ENCODE assay signal across 1 cellular context in the genomic region with DNA sequence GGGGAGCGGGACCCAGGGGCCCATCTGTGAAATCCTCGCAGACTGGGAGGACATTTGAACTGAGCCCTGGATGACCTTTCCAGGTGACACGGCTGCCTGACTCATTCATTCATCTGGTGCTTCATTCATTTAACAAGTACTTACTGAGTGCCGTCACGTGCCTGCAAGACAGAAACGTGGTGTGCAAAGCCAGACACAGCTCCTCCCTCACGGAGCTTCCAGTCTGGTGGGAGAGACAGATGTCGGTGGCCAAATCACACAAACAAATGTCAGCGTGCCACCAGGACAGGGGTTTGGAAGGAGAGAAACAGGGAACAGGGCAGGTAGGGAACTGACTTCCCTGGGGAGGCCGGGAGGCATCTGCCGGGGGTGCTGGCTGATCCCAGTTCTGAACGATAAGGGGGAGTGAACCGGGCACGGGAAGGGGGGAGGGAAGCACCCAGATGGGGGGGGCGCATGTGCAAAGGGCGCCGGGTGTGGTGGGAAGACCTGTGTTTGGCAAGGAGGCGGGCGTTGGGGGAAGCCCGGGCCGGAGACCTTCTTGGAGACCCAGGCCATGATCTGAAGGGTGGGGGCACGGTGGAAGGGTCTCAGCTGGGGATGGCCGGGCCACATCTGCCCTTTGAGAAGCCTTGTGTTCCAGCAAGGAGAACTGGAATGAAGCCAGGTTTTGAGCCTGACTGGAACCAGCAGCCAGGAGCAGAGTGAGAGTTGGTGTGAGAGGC.
TF ChIP-seq lines count a peak whose summit lies in the region.

No MANE protein-coding gene starts in this region.

TF ChIP-seq in HepG2, 621 proteins besides CTCF, POLR2A, EP300 and RAD21 (continued from another document and continues in another):
- TF ChIP-seq, protein P1, sequence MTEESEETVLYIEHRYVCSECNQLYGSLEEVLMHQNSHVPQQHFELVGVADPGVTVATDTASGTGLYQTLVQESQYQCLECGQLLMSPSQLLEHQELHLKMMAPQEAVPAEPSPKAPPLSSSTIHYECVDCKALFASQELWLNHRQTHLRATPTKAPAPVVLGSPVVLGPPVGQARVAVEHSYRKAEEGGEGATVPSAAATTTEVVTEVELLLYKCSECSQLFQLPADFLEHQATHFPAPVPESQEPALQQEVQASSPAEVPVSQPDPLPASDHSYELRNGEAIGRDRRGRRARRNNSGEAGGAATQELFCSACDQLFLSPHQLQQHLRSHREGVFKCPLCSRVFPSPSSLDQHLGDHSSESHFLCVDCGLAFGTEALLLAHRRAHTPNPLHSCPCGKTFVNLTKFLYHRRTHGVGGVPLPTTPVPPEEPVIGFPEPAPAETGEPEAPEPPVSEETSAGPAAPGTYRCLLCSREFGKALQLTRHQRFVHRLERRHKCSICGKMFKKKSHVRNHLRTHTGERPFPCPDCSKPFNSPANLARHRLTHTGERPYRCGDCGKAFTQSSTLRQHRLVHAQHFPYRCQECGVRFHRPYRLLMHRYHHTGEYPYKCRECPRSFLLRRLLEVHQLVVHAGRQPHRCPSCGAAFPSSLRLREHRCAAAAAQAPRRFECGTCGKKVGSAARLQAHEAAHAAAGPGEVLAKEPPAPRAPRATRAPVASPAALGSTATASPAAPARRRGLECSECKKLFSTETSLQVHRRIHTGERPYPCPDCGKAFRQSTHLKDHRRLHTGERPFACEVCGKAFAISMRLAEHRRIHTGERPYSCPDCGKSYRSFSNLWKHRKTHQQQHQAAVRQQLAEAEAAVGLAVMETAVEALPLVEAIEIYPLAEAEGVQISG (CRISPR knock-in tag; IDR thresholded peaks at IDR 0.05): peak; percentile 33; the same call in 1 of the 2 replicates
- TF ChIP-seq NR2F1 (CRISPR knock-in tag; IDR thresholded peaks at IDR 0.05) (peak; percentile 44 to 49; a peak in 1 of 4 replicates), RCOR2 (CRISPR knock-in tag; IDR thresholded peaks at IDR 0.05) (no peak), ZNF441 (CRISPR knock-in tag; IDR thresholded peaks at IDR 0.05; ENCODE audit: borderline replicate concordance) (peak; percentile 37; the same call in 1 of the 2 replicates), SRY (CRISPR knock-in tag; IDR thresholded peaks at IDR 0.05) (0 out of 2 replicates have a peak, but pooled peaks have one; percentile 25), ZNF44 (CRISPR knock-in tag; IDR thresholded peaks at IDR 0.05) (no peak), HNRNPK (IDR thresholded peaks at IDR 0.05; ENCODE audit: low read depth, low read length, poor library complexity, severe bottlenecking) (no peak), HOXA3 (CRISPR knock-in tag; IDR thresholded peaks at IDR 0.05) (peak; percentile 28; the same call in 1 of the 2 replicates), ZNF33A (CRISPR knock-in tag; IDR thresholded peaks at IDR 0.05; ENCODE audit: borderline replicate concordance) (0 out of 2 replicates have a peak, but pooled peaks have one; percentile 40), DMAP1 (CRISPR knock-in tag; IDR thresholded peaks at IDR 0.05) (no peak), ZNF670 (CRISPR knock-in tag; IDR thresholded peaks at IDR 0.05; ENCODE audit: borderline replicate concordance) (no peak), ZNF430 (CRISPR knock-in tag; IDR thresholded peaks at IDR 0.05) (peak; percentile 32; the same call in 1 of the 2 replicates), SMYD3 (CRISPR knock-in tag; IDR thresholded peaks at IDR 0.05) (no peak; the same call in 1 of the 2 replicates), SOX5 (CRISPR knock-in tag; IDR thresholded peaks at IDR 0.05; ENCODE audit: borderline replicate concordance) (0 out of 2 replicates have a peak, but pooled peaks have one; percentile 7), SIN3A (IDR thresholded peaks at IDR 0.05; ENCODE audit: borderline replicate concordance, low read depth, low read length) (peak; percentile 48; the same call in 1 of the 2 replicates), SNAPC2 (CRISPR knock-in tag; IDR thresholded peaks at IDR 0.05) (0 out of 2 replicates have a peak, but pooled peaks have one; percentile 63), ZFP62 (CRISPR knock-in tag; IDR thresholded peaks at IDR 0.05) (no peak), TBX2 (CRISPR knock-in tag; IDR thresholded peaks at IDR 0.05; ENCODE audit: borderline replicate concordance) (peak; percentile 27)
- TF ChIP-seq, protein P2, sequence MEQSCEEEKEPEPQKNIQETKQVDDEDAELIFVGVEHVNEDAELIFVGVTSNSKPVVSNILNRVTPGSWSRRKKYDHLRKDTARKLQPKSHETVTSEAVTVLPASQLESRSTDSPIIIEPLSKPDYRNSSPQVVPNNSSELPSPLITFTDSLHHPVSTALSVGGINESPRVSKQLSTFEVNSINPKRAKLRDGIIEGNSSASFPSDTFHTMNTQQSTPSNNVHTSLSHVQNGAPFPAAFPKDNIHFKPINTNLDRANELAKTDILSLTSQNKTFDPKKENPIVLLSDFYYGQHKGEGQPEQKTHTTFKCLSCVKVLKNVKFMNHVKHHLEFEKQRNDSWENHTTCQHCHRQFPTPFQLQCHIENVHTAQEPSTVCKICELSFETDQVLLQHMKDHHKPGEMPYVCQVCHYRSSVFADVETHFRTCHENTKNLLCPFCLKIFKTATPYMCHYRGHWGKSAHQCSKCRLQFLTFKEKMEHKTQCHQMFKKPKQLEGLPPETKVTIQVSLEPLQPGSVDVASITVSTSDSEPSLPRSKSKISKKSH (CRISPR knock-in tag; IDR thresholded peaks at IDR 0.05; ENCODE audit: borderline replicate concordance): peak; percentile 19; the same call in 1 of the 2 replicates
- TF ChIP-seq, protein P3, sequence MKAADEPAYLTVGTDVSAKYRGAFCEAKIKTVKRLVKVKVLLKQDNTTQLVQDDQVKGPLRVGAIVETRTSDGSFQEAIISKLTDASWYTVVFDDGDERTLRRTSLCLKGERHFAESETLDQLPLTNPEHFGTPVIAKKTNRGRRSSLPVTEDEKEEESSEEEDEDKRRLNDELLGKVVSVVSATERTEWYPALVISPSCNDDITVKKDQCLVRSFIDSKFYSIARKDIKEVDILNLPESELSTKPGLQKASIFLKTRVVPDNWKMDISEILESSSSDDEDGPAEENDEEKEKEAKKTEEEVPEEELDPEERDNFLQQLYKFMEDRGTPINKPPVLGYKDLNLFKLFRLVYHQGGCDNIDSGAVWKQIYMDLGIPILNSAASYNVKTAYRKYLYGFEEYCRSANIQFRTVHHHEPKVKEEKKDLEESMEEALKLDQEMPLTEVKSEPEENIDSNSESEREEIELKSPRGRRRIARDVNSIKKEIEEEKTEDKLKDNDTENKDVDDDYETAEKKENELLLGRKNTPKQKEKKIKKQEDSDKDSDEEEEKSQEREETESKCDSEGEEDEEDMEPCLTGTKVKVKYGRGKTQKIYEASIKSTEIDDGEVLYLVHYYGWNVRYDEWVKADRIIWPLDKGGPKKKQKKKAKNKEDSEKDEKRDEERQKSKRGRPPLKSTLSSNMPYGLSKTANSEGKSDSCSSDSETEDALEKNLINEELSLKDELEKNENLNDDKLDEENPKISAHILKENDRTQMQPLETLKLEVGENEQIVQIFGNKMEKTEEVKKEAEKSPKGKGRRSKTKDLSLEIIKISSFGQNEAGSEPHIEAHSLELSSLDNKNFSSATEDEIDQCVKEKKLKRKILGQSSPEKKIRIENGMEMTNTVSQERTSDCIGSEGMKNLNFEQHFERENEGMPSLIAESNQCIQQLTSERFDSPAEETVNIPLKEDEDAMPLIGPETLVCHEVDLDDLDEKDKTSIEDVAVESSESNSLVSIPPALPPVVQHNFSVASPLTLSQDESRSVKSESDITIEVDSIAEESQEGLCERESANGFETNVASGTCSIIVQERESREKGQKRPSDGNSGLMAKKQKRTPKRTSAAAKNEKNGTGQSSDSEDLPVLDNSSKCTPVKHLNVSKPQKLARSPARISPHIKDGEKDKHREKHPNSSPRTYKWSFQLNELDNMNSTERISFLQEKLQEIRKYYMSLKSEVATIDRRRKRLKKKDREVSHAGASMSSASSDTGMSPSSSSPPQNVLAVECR (CRISPR knock-in tag; IDR thresholded peaks at IDR 0.05; ENCODE audit: borderline replicate concordance): peak; percentile 15; the same call in 1 of the 2 replicates
- TF ChIP-seq, protein P4, sequence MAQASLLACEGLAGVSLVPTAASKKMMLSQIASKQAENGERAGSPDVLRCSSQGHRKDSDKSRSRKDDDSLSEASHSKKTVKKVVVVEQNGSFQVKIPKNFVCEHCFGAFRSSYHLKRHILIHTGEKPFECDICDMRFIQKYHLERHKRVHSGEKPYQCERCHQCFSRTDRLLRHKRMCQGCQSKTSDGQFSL (CRISPR knock-in tag; IDR thresholded peaks at IDR 0.05): peak; percentile 79; the same call in 1 of the 2 replicates
- TF ChIP-seq, protein P5, sequence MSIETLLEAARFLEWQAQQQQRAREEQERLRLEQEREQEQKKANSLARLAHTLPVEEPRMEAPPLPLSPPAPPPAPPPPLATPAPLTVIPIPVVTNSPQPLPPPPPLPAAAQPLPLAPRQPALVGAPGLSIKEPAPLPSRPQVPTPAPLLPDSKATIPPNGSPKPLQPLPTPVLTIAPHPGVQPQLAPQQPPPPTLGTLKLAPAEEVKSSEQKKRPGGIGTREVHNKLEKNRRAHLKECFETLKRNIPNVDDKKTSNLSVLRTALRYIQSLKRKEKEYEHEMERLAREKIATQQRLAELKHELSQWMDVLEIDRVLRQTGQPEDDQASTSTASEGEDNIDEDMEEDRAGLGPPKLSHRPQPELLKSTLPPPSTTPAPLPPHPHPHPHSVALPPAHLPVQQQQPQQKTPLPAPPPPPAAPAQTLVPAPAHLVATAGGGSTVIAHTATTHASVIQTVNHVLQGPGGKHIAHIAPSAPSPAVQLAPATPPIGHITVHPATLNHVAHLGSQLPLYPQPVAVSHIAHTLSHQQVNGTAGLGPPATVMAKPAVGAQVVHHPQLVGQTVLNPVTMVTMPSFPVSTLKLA (IDR thresholded peaks at IDR 0.05): 0 out of 2 replicates have a peak, but pooled peaks have one; percentile 6
- TF ChIP-seq, protein P6, sequence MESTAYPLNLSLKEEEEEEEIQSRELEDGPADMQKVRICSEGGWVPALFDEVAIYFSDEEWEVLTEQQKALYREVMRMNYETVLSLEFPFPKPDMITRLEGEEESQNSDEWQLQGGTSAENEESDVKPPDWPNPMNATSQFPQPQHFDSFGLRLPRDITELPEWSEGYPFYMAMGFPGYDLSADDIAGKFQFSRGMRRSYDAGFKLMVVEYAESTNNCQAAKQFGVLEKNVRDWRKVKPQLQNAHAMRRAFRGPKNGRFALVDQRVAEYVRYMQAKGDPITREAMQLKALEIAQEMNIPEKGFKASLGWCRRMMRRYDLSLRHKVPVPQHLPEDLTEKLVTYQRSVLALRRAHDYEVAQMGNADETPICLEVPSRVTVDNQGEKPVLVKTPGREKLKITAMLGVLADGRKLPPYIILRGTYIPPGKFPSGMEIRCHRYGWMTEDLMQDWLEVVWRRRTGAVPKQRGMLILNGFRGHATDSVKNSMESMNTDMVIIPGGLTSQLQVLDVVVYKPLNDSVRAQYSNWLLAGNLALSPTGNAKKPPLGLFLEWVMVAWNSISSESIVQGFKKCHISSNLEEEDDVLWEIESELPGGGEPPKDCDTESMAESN (CRISPR knock-in tag; conservative IDR thresholded peaks at IDR 0.05): peak; percentile 96
- TF ChIP-seq, protein P7, sequence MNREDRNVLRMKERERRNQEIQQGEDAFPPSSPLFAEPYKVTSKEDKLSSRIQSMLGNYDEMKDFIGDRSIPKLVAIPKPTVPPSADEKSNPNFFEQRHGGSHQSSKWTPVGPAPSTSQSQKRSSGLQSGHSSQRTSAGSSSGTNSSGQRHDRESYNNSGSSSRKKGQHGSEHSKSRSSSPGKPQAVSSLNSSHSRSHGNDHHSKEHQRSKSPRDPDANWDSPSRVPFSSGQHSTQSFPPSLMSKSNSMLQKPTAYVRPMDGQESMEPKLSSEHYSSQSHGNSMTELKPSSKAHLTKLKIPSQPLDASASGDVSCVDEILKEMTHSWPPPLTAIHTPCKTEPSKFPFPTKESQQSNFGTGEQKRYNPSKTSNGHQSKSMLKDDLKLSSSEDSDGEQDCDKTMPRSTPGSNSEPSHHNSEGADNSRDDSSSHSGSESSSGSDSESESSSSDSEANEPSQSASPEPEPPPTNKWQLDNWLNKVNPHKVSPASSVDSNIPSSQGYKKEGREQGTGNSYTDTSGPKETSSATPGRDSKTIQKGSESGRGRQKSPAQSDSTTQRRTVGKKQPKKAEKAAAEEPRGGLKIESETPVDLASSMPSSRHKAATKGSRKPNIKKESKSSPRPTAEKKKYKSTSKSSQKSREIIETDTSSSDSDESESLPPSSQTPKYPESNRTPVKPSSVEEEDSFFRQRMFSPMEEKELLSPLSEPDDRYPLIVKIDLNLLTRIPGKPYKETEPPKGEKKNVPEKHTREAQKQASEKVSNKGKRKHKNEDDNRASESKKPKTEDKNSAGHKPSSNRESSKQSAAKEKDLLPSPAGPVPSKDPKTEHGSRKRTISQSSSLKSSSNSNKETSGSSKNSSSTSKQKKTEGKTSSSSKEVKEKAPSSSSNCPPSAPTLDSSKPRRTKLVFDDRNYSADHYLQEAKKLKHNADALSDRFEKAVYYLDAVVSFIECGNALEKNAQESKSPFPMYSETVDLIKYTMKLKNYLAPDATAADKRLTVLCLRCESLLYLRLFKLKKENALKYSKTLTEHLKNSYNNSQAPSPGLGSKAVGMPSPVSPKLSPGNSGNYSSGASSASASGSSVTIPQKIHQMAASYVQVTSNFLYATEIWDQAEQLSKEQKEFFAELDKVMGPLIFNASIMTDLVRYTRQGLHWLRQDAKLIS (CRISPR knock-in tag; IDR thresholded peaks at IDR 0.05): no peak
- TF ChIP-seq, protein P8, sequence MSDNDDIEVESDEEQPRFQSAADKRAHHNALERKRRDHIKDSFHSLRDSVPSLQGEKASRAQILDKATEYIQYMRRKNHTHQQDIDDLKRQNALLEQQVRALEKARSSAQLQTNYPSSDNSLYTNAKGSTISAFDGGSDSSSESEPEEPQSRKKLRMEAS (IDR thresholded peaks at IDR 0.05): peak; percentile 68
- TF ChIP-seq, protein P9, sequence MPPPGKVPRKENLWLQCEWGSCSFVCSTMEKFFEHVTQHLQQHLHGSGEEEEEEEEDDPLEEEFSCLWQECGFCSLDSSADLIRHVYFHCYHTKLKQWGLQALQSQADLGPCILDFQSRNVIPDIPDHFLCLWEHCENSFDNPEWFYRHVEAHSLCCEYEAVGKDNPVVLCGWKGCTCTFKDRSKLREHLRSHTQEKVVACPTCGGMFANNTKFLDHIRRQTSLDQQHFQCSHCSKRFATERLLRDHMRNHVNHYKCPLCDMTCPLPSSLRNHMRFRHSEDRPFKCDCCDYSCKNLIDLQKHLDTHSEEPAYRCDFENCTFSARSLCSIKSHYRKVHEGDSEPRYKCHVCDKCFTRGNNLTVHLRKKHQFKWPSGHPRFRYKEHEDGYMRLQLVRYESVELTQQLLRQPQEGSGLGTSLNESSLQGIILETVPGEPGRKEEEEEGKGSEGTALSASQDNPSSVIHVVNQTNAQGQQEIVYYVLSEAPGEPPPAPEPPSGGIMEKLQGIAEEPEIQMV (CRISPR knock-in tag; IDR thresholded peaks at IDR 0.05; ENCODE audit: low read depth): 0 out of 2 replicates have a peak, but pooled peaks have one; percentile 24
